In genomic region chr3:132283440-132283839, GRCh38 we compare ENCODE assay signal across 9 cellular contexts. TPM values are rescaled to one million over a fixed set of nuclear protein-coding genes. Genes with fewer than 3 reads are reported as not detected.
DNase-seq lines count a peak whose midpoint lies in the region; FAIRE-seq and TF ChIP-seq lines count a peak whose summit lies in the region.
"Had no signal": no experiment of that assay in that cellular context is flagged by ENCODE, and none has a peak within 500 bp of the region (broad histone marks: within the 10 kb centered on the region; RNA-seq: fewer than 3 reads in every experiment).

No MANE protein-coding gene starts in this region.

- H3K36me3 ChIP-seq in H1 (ENCODE audit: control insufficient read depth in 2 of 4, insufficient read depth in 4 of 4, low read length in 3 of 4) = no peaks in the 10 kb centered on the region
- H3K36me3 ChIP-seq in neural progenitor cell = no peaks in the 10 kb centered on the region
- no peaks in the 10 kb centered on the region for H3K36me3 ChIP-seq in small intestine (ENCODE audit: control insufficient read depth in 2 of 2, insufficient read depth in 2 of 2, low read length in 2 of 2)

- CTCF ChIA-PET in H1 (lab: Charles Lee; ENCODE audit: partially characterized antibody) = interaction anchor here (0.7 to 4.9 kb wide), 15 partner anchors 11 to 116 kb away, joined by 3 to 44 read pairs (median 4); partner anchors contain the start of gene ACP3

- no peaks in the 10 kb centered on the region for H3K27me3 Mint-ChIP-seq in neural progenitor cell (ENCODE audit: insufficient read depth, low read depth)

- no peak overlapping the region for H2BK5ac ChIP-seq in H1 (ENCODE audit: low read depth, low read length)

- H3K4me2 ChIP-seq in H1 (ENCODE audit: insufficient read depth in 1 of 2, low read depth in 2 of 2, low read length in 2 of 2) = peak overlapping the region in 1 of 2 experiments; percentile 88; a peak in 3 of 4 replicates
- no peak overlapping the region for H3K4me2 ChIP-seq in neural progenitor cell

- FAIRE-seq in GM12891 (lab: Jason Lieb, UNC) (no peak), H1 (lab: Jason Lieb, UNC) (no peak), small intestine (lab: Jason Lieb, UNC) (no peak), GM12892 (lab: Jason Lieb, UNC) (no peak)

- DNase-seq in GM12891 (ENCODE audit: insufficient read length, low spot score) (peak; percentile 15), Kasumi-1 (lab: John Stamatoyannopoulos, UW) (peak; percentile 93 to 94), H1 (ENCODE audit: low read depth in 1 of 2, low spot score in 2 of 2) (no peak), neural progenitor cell (ENCODE audit: low spot score) (no peak), small intestine (no peak), activated gamma-delta T cell (lab: John Stamatoyannopoulos, UW) (no peak), GM12892 (ENCODE audit: insufficient read length) (no peak), T1000 (lab: John Stamatoyannopoulos, UW) (no peak)
- DNase-seq: retina had no signal

- peaks cover 10% of the 10 kb centered on the region for H3F3A ChIP-seq in neural progenitor cell (ENCODE audit: low read depth)

- peaks cover 2% of the 10 kb centered on the region; the same call in 1 of the 2 replicates for H3K23me2 ChIP-seq in H1 (ENCODE audit: low read depth, low read length)

- H3K79me1 ChIP-seq in H1 (ENCODE audit: low read depth, low read length) = no peaks in the 10 kb centered on the region

- H4K91ac ChIP-seq in H1 (replicated peaks; ENCODE audit: insufficient read length, low read length) = peak overlapping the region; percentile 71

- POLR2A ChIA-PET in H1 (lab: Charles Lee; ENCODE audit: partially characterized antibody) = no interaction called here

- 68% methylated on average over 1 of the region's 1 CpG; no CpG with 5 or more reads in 1 of the 2 experiments for WGBS in H1 (ENCODE audit: extremely low coverage in 1 of 2, insufficient coverage in 1 of 2, insufficient read length in 1 of 2, insufficient replicate concordance in 2 of 2, low coverage in 1 of 2, low lambda C conversion rate in 2 of 2, missing lambda C conversion rate in 1 of 2), 2 experiments
- 29 to 61% (median 45%) methylated on average over 1 of the region's 1 CpG for WGBS in small intestine, 3 donors

- H3K9me3 ChIP-seq in H1 (ENCODE audit: insufficient read depth in 2 of 2, low read depth in 1 of 2, low read length in 1 of 2) = no peaks in the 10 kb centered on the region
- H3K9me3 ChIP-seq in neural progenitor cell (ENCODE audit: low read depth) = no peaks in the 10 kb centered on the region
- no peaks in the 10 kb centered on the region for H3K9me3 ChIP-seq in small intestine (ENCODE audit: control insufficient read depth, low read depth)

- peak overlapping the region; percentile 64 for H4K5ac ChIP-seq in H1 (ENCODE audit: insufficient read length, low read depth, low read length)

- H3K4me3 ChIP-seq in H1 (ENCODE audit: extremely low read depth in 1 of 4, insufficient read depth in 2 of 4, low read depth in 3 of 4, low read length in 4 of 4) (no peak overlapping the region), neural progenitor cell (no peak overlapping the region), small intestine (ENCODE audit: low read depth in 1 of 2, low read length in 2 of 2) (no peak overlapping the region)

- no peak overlapping the region for H2AK5ac ChIP-seq in H1 (ENCODE audit: low read depth, low read length)

- H4K20me1 ChIP-seq in H1 (replicated peaks in 1 of 2; ENCODE audit: control insufficient read depth in 1 of 2, insufficient read depth in 2 of 2, low read length in 2 of 2) (no peaks in the 10 kb centered on the region), neural progenitor cell (ENCODE audit: low read depth) (no peaks in the 10 kb centered on the region)

- H3K4ac ChIP-seq in H1 (replicated peaks; ENCODE audit: insufficient read length, low read depth, low read length) = no peak overlapping the region

- H2AFZ ChIP-seq in H1 (ENCODE audit: low read length) (peak overlapping the region; percentile 93), neural progenitor cell (replicated peaks) (peak overlapping the region; percentile 99)

- no peak overlapping the region; the same call in 1 of the 2 replicates for H2BK20ac ChIP-seq in H1 (ENCODE audit: low read length)

- no peaks in the 10 kb centered on the region for H3K9me3 Mint-ChIP-seq in neural progenitor cell

- H3K23ac ChIP-seq in H1 (ENCODE audit: insufficient read length) = no peak overlapping the region

- H3K9ac ChIP-seq in H1 (replicated peaks in 1 of 4; ENCODE audit: extremely low read depth in 1 of 4, low read depth in 3 of 4, low read length in 3 of 4) (no peak overlapping the region), neural progenitor cell (no peak overlapping the region)

- no peaks in the 10 kb centered on the region for H3K36me3 Mint-ChIP-seq in neural progenitor cell

- H3K4me1 ChIP-seq in H1 (replicated peaks in 1 of 4; ENCODE audit: control insufficient read depth in 3 of 4, insufficient read depth in 4 of 4, low read length in 3 of 4) (peaks cover 10 to 22% (median 11%) of the 10 kb centered on the region in 4 experiments), neural progenitor cell (peaks cover 5% of the 10 kb centered on the region), small intestine (ENCODE audit: control insufficient read depth in 2 of 2, insufficient read depth in 1 of 2, low read depth in 1 of 2, low read length in 1 of 2) (peaks cover 2 to 5% of the 10 kb centered on the region in 2 donors)

- H3K79me2 ChIP-seq in H1 (ENCODE audit: control insufficient read depth in 1 of 2, insufficient read depth in 2 of 2, low read length in 2 of 2) (no peaks in the 10 kb centered on the region), neural progenitor cell (ENCODE audit: low read depth) (no peaks in the 10 kb centered on the region)

- H3K56ac ChIP-seq in H1 (replicated peaks; ENCODE audit: insufficient read length, low read depth, low read length) = no peak overlapping the region

- no peak overlapping the region; the same call in 1 of the 2 replicates for H3K18ac ChIP-seq in H1 (ENCODE audit: extremely low read depth, low read length)

- no peak overlapping the region for H3K27ac Mint-ChIP-seq in neural progenitor cell

- TF ChIP-seq CTCF in H1 (IDR thresholded peaks at IDR 0.05; ENCODE audit: control extremely low read depth in 1 of 3, insufficient read depth in 1 of 3, low read depth in 1 of 3, low read length in 3 of 3) (no peak), neural progenitor cell (IDR thresholded peaks at IDR 0.05) (no peak)

- H3K27ac ChIP-seq in H1 (ENCODE audit: low read depth, low read length) (no peak overlapping the region), neural progenitor cell (no peak overlapping the region), small intestine (ENCODE audit: low read depth in 1 of 2, low read length in 1 of 2) (no peak overlapping the region)

- no peak for TF ChIP-seq RAD21 in H1 (IDR thresholded peaks at IDR 0.05 in 1 of 2, conservative IDR thresholded peaks at IDR 0.05 in 1 of 2; ENCODE audit: low read depth in 2 of 2, low read length in 2 of 2)

- no peak overlapping the region for H3K4me3 Mint-ChIP-seq in neural progenitor cell

- TF ChIP-seq EP300 in H1 (IDR thresholded peaks at IDR 0.05; ENCODE audit: borderline replicate concordance in 1 of 2, low read depth in 2 of 2, low read length in 2 of 2) = no peak

- no peak for TF ChIP-seq POLR2A in GM12891 (IDR thresholded peaks at IDR 0.05; ENCODE audit: low read depth, low read length)
- TF ChIP-seq POLR2A in H1 (IDR thresholded peaks at IDR 0.05; ENCODE audit: control extremely low read depth in 1 of 2, low read depth in 2 of 2, low read length in 2 of 2) = no peak
- no peak for TF ChIP-seq POLR2A in GM12892 (IDR thresholded peaks at IDR 0.05; ENCODE audit: low read depth, low read length)

- no peak overlapping the region for H2BK120ac ChIP-seq in H1 (replicated peaks; ENCODE audit: low read depth, low read length)

- no peaks in the 10 kb centered on the region for H3K4me1 Mint-ChIP-seq in neural progenitor cell

- H2BK12ac ChIP-seq in H1 (ENCODE audit: low read depth, low read length) = no peak overlapping the region

- H2BK15ac ChIP-seq in H1 (ENCODE audit: low read length) = peak overlapping the region; percentile 3; the same call in 1 of the 2 replicates

- H3K27me3 ChIP-seq in H1 (replicated peaks in 1 of 4; ENCODE audit: control insufficient read depth in 3 of 4, extremely low read depth in 1 of 4, insufficient read depth in 3 of 4, low read length in 3 of 4) = no peaks in the 10 kb centered on the region
- H3K27me3 ChIP-seq in neural progenitor cell = no peaks in the 10 kb centered on the region
- H3K27me3 ChIP-seq in small intestine (ENCODE audit: control insufficient read depth in 2 of 2, insufficient read depth in 2 of 2, low read length in 2 of 2) = no peaks in the 10 kb centered on the region

- no peak overlapping the region for H4K8ac ChIP-seq in H1 (ENCODE audit: extremely low read depth, insufficient read depth, low read length)

- no peak overlapping the region for H3K14ac ChIP-seq in H1 (ENCODE audit: insufficient read length)

TF ChIP-seq in GM12891, 5 proteins besides CTCF, POLR2A, EP300 and RAD21:
- peak; percentile 66 for TF ChIP-seq SPI1 (IDR thresholded peaks at IDR 0.05; ENCODE audit: low read depth, low read length)
- no peak for TF ChIP-seq POLR2AphosphoS5 (IDR thresholded peaks at IDR 0.05; ENCODE audit: low read depth, low read length)
TF ChIP-seq in GM12891: peak in this region for 1.

TF ChIP-seq in H1, 55 proteins besides CTCF, POLR2A, EP300 and RAD21:
- TF ChIP-seq SP4 (IDR thresholded peaks at IDR 0.05; ENCODE audit: low read length) (no peak), ATF3 (IDR thresholded peaks at IDR 0.05; ENCODE audit: insufficient read depth, low read depth, low read length) (no peak)

RNA-seq across cellular contexts. Expression of gene ACP3, which starts 33.8 kb away (rescaled TPM):
- 0.22 TPM for polyA plus RNA-seq in GM12891 (2012; ENCODE audit: low read depth, missing spikeins)
- 1.2 and 2.4 TPM in 2 replicates for total RNA-seq in H1 (2021; fragmentation: NEBNext Ultra II Directional; extraction: Animal tissue kit (Norgen Biotek cat#: 25700))
- polyA plus RNA-seq in H1 (2011; rRNA removed) = 0.67 and 1.4 TPM in 2 replicates
- 1.00 TPM for polyA plus RNA-seq in H1 (2011; cell fraction: cytosol; rRNA removed)
- polyA plus RNA-seq in H1 (2011; cell fraction: nucleus; rRNA removed) = 1.5 TPM
- 2.1 to 4.3 TPM (median 2.6 TPM) in 4 replicates for polyA plus RNA-seq in H1 (2012, experiment 1 of 2)
- polyA plus RNA-seq in H1 (2012, experiment 2 of 2) = 0.33 TPM
- 3.4 TPM for polyA plus RNA-seq in H1 (2013, experiment 1 of 2)
- polyA plus RNA-seq in H1 (2013, experiment 2 of 2) = 3.1 TPM
- polyA minus RNA-seq in H1 (2011; rRNA and poly(A)+ RNA removed) = 2.6 and 4.8 TPM in 2 replicates
- polyA minus RNA-seq in H1 (2011; cell fraction: cytosol; rRNA and poly(A)+ RNA removed) = 0.73 TPM
- polyA minus RNA-seq in H1 (2011; cell fraction: nucleus; rRNA and poly(A)+ RNA removed) = 4.0 TPM
- total RNA-seq in neural progenitor cell (ENCODE audit: low replicate concordance) = not detected in 2 replicates
- 1 to 10 TPM in 2 of 3 donors, under 1 TPM in 1; 0.67 to 3.0 (median 1.1) TPM for polyA plus RNA-seq in small intestine
- not detected for polyA plus RNA-seq in GM12892 (2012; ENCODE audit: missing spikeins)

Comparison
In these comparisons a context has a peak if more than half of its experiments do, and no peak if none do; other contexts are left out.
1. DNase-seq: peak in GM12891 (single experiment) and Kasumi-1 (2 of 2); none in H1 (0 of 2), neural progenitor cell (single experiment), small intestine (single experiment), activated gamma-delta T cell (single experiment), GM12892 (single experiment) and T1000 (single experiment).